In the genomic region with DNA sequence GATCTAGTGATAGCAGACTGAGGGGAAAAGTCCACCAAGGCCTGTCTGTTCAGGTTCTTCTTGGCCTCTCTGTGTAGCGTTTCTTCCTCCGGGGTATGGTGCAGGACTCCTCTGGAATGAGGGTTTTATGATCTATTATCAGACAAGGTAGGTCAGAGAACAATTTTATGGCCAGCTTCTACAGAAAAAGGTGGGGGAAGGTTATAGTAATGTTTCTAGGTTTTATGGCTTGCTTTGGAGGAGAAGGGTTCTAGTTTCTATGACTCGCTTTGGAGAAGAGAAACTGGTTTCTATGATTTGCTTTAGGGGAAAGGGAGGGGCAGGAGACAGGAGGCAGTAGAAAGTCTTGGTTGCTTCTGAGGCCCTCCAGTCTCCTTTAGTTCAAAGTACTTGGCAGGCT, we compare ENCODE assay signal across 19 cellular contexts.
DNase-seq lines count a peak whose midpoint lies in the region; ATAC-seq, FAIRE-seq and TF ChIP-seq lines count a peak whose summit lies in the region.
"Had no signal": no experiment of that assay in that cellular context is flagged by ENCODE, and none has a peak within 500 bp of the region (broad histone marks: within the 10 kb centered on the region; RNA-seq: fewer than 3 reads in every experiment).

No MANE protein-coding gene starts in this region.

- POLR2A ChIA-PET in H1 (lab: Charles Lee; ENCODE audit: partially characterized antibody): no interaction called here

- H3K9me3 ChIP-seq in H1 (ENCODE audit: insufficient read depth in 2 of 2, low read depth in 1 of 2, low read length in 1 of 2): peaks cover 7 to 8% of the 10 kb centered on the region in 2 experiments
- no peaks in the 10 kb centered on the region for H3K9me3 ChIP-seq in right atrium auricular region

- H4K8ac ChIP-seq in H1 (ENCODE audit: extremely low read depth, insufficient read depth, low read length): no peak overlapping the region

- FAIRE-seq in H1 (lab: Jason Lieb, UNC): no peak
- FAIRE-seq: endometrium, H54 had no signal

- H2AK5ac ChIP-seq in H1 (ENCODE audit: low read depth, low read length): no peak overlapping the region

- H2BK20ac ChIP-seq in H1 (ENCODE audit: low read length): peak overlapping the region; percentile 66; the same call in 1 of the 2 replicates

- H3K4me3 ChIP-seq in H1 (ENCODE audit: extremely low read depth in 1 of 4, insufficient read depth in 2 of 4, low read depth in 3 of 4, low read length in 4 of 4): no peak overlapping the region
- H3K4me3 ChIP-seq in right atrium auricular region: no peak overlapping the region

- H3K79me1 ChIP-seq in H1 (ENCODE audit: low read depth, low read length): no peaks in the 10 kb centered on the region

- H3K4me1 ChIP-seq in H1 (replicated peaks in 1 of 4; ENCODE audit: control insufficient read depth in 3 of 4, insufficient read depth in 4 of 4, low read length in 3 of 4) (peaks cover 0 to 3% (median 3%) of the 10 kb centered on the region in 4 experiments; a peak in 5 of 7 replicates), right atrium auricular region (no peaks in the 10 kb centered on the region)

- H3K27ac ChIP-seq in H1 (ENCODE audit: low read depth, low read length) (no peak overlapping the region), right atrium auricular region (no peak overlapping the region)

- no peak overlapping the region for H2AFZ ChIP-seq in H1 (ENCODE audit: low read length)

- no peak for TF ChIP-seq EP300 in H1 (IDR thresholded peaks at IDR 0.05; ENCODE audit: borderline replicate concordance in 1 of 2, low read depth in 2 of 2, low read length in 2 of 2)

- TF ChIP-seq POLR2A in H1 (IDR thresholded peaks at IDR 0.05; ENCODE audit: control extremely low read depth in 1 of 2, low read depth in 2 of 2, low read length in 2 of 2): no peak

- H3K36me3 ChIP-seq in H1 (ENCODE audit: control insufficient read depth in 2 of 4, insufficient read depth in 4 of 4, low read length in 3 of 4) (peaks cover 0 to 3% (median 0%) of the 10 kb centered on the region in 4 experiments; a peak in 2 of 8 replicates), right atrium auricular region (no peaks in the 10 kb centered on the region)

- no peak overlapping the region; the same call in 1 of the 2 replicates for H2BK5ac ChIP-seq in H1 (ENCODE audit: low read depth, low read length)

- H3K9ac ChIP-seq in H1 (replicated peaks in 1 of 4; ENCODE audit: extremely low read depth in 1 of 4, low read depth in 3 of 4, low read length in 3 of 4): no peak overlapping the region

- ATAC-seq in GM18508 (IDR thresholded peaks at IDR 0.05; ENCODE audit: insufficient read depth, unreplicated experiment): peak; percentile 80
- ATAC-seq in GM21381 (IDR thresholded peaks at IDR 0.05; ENCODE audit: unreplicated experiment): peak; percentile 74
- peak; percentile 97 for ATAC-seq in HG03025 (IDR thresholded peaks at IDR 0.05; ENCODE audit: low FRiP score, unreplicated experiment)
- ATAC-seq: left lobe of liver, right cardiac atrium had no signal

- CTCF ChIA-PET in H1 (lab: Charles Lee; ENCODE audit: partially characterized antibody): interaction anchor here (1.1 kb wide), 1 partner anchor 533 kb away, joined by 3 read pairs; no protein-coding TSS in a partner anchor

- DNase-seq in H1 (ENCODE audit: low read depth in 1 of 2, low spot score in 2 of 2) (no peak), right atrium auricular region (ENCODE audit: low spot score) (no peak), pons (ENCODE audit: low spot score) (no peak), NK-92 (lab: John Stamatoyannopoulos, UW; ENCODE audit: unreplicated experiment) (no peak)
- no peak for DNase-seq in stimulated activated CD4-positive, alpha-beta T cell treated with anti-CD3 and anti-CD28 coated beads, Interleukin-4, amount 100 ng/mL, for 4 hours
- DNase-seq: activated naive CD4-positive, alpha-beta T cell treated with anti-CD3 and anti-CD28 coated beads for 36 hours; DND-41; NCI-H187 treated with DMSO at 0.1 percent for 48 hours; NCI-H774; right cardiac atrium; Right ventricle myocardium superior; stimulated activated naive CD4-positive, alpha-beta T cell treated with Interleukin-2 at 50 U/mL for 16 hours; T1000 had no signal

- no peak overlapping the region for H3K18ac ChIP-seq in H1 (ENCODE audit: extremely low read depth, low read length)

- no peak overlapping the region for H3K4me2 ChIP-seq in H1 (ENCODE audit: insufficient read depth in 1 of 2, low read depth in 2 of 2, low read length in 2 of 2)

- H3K14ac ChIP-seq in H1 (ENCODE audit: insufficient read length): no peak overlapping the region

- no peak overlapping the region for H3K4ac ChIP-seq in H1 (replicated peaks; ENCODE audit: insufficient read length, low read depth, low read length)

- H3K79me2 ChIP-seq in H1 (ENCODE audit: control insufficient read depth in 1 of 2, insufficient read depth in 2 of 2, low read length in 2 of 2): no peaks in the 10 kb centered on the region

- no peak overlapping the region for H4K5ac ChIP-seq in H1 (ENCODE audit: insufficient read length, low read depth, low read length)

- H3K56ac ChIP-seq in H1 (replicated peaks; ENCODE audit: insufficient read length, low read depth, low read length): no peak overlapping the region

- WGBS in H1 (ENCODE audit: extremely low coverage in 1 of 2, insufficient coverage in 1 of 2, insufficient read length in 1 of 2, insufficient replicate concordance in 2 of 2, low coverage in 1 of 2, low lambda C conversion rate in 2 of 2, missing lambda C conversion rate in 1 of 2), 2 experiments: 72% methylated on average over 3 of the region's 3 CpGs; no CpG with 5 or more reads in 1 of the 2 experiments

- no peak overlapping the region for H2BK12ac ChIP-seq in H1 (ENCODE audit: low read depth, low read length)

- H2BK15ac ChIP-seq in H1 (ENCODE audit: low read length): no peak overlapping the region

- H4K91ac ChIP-seq in H1 (replicated peaks; ENCODE audit: insufficient read length, low read length): no peak overlapping the region

- no peaks in the 10 kb centered on the region for H3K27me3 ChIP-seq in H1 (replicated peaks in 1 of 4; ENCODE audit: control insufficient read depth in 3 of 4, extremely low read depth in 1 of 4, insufficient read depth in 3 of 4, low read length in 3 of 4)
- no peaks in the 10 kb centered on the region for H3K27me3 ChIP-seq in right atrium auricular region

- no peaks in the 10 kb centered on the region for H3K23me2 ChIP-seq in H1 (ENCODE audit: low read depth, low read length)

- peak overlapping the region; percentile 45 for H2BK120ac ChIP-seq in H1 (replicated peaks; ENCODE audit: low read depth, low read length)

- TF ChIP-seq CTCF in H1 (IDR thresholded peaks at IDR 0.05; ENCODE audit: control extremely low read depth in 1 of 3, insufficient read depth in 1 of 3, low read depth in 1 of 3, low read length in 3 of 3) (no peak), right atrium auricular region (IDR thresholded peaks at IDR 0.05) (no peak)

- TF ChIP-seq RAD21 in H1 (IDR thresholded peaks at IDR 0.05 in 1 of 2, conservative IDR thresholded peaks at IDR 0.05 in 1 of 2; ENCODE audit: low read depth in 2 of 2, low read length in 2 of 2): no peak

- H3K23ac ChIP-seq in H1 (ENCODE audit: insufficient read length): no peak overlapping the region

- H4K20me1 ChIP-seq in H1 (replicated peaks in 1 of 2; ENCODE audit: control insufficient read depth in 1 of 2, insufficient read depth in 2 of 2, low read length in 2 of 2): no peaks in the 10 kb centered on the region

TF ChIP-seq in H1, 55 proteins besides CTCF, POLR2A, EP300 and RAD21:
- TF ChIP-seq RBBP5 (IDR thresholded peaks at IDR 0.05; ENCODE audit: borderline replicate concordance, low read depth, low read length): no peak
- TF ChIP-seq SP4 (IDR thresholded peaks at IDR 0.05; ENCODE audit: low read length): no peak
- TF ChIP-seq HDAC2 (IDR thresholded peaks at IDR 0.05; ENCODE audit: borderline replicate concordance in 1 of 2, low read depth in 2 of 2, low read length in 2 of 2): no peak
- no peak for TF ChIP-seq SUZ12 (IDR thresholded peaks at IDR 0.05; ENCODE audit: low read length)
- TF ChIP-seq RNF2 (IDR thresholded peaks at IDR 0.05; ENCODE audit: borderline replicate concordance, low read depth, low read length, missing control alignments, poor library complexity, severe bottlenecking): no peak
- no peak for TF ChIP-seq SRF (IDR thresholded peaks at IDR 0.05; ENCODE audit: low read depth, low read length)
- no peak for TF ChIP-seq KDM4A (IDR thresholded peaks at IDR 0.05; ENCODE audit: low read depth, low read length, severe bottlenecking)
- TF ChIP-seq GABPA (IDR thresholded peaks at IDR 0.05; ENCODE audit: borderline replicate concordance, insufficient read depth, low read length): no peak
- no peak for TF ChIP-seq MAFK (IDR thresholded peaks at IDR 0.05; ENCODE audit: low read depth, low read length)
- TF ChIP-seq TBP (IDR thresholded peaks at IDR 0.05; ENCODE audit: low read depth, low read length): no peak
- no peak for TF ChIP-seq NRF1 (IDR thresholded peaks at IDR 0.05; ENCODE audit: low read depth, low read length)
- TF ChIP-seq, protein P1, sequence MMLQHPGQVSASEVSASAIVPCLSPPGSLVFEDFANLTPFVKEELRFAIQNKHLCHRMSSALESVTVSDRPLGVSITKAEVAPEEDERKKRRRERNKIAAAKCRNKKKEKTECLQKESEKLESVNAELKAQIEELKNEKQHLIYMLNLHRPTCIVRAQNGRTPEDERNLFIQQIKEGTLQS (IDR thresholded peaks at IDR 0.05; ENCODE audit: insufficient read depth, low read depth, low read length): no peak
- no peak for TF ChIP-seq CREB1 (IDR thresholded peaks at IDR 0.05)
TF ChIP-seq in H1: peak in this region for 0.
